ENCODE assay signal across 8 cellular contexts in the genomic region with DNA sequence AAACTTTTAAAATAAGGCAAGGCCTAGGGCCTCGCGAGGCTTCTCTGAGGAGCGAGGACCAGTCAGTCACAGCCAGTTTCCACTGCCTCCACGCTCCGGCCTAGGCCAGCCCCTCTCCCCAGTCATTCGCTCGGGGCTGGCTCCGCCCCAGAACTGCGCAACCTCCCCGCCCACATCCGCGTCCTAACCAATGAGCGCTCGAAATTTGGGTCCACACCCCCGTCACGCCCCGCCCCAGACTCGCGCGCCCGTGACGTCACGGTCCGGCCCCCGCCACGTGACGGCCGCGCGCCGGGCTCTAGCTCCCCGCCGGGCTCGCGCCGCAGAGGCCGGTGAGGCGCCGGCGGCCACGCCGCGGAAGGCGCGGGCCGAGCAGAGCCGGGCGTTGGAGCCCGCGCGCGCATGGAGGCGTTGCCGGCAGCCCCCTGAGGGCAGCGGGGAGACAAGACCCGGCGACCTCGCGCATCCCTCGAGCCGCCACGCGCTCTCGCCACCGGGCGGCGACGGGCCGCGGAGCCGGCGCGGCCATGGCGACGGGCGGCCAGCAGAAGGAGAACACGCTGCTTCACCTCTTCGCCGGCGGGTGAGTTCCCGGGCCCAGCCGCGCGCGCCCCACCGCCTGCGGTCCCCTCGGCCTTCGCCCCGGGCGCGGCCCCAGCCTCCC. TPM values are rescaled to one million over a fixed set of nuclear protein-coding genes. Genes with fewer than 3 reads are reported as not detected.
DNase-seq lines count a peak whose midpoint lies in the region; ATAC-seq and TF ChIP-seq lines count a peak whose summit lies in the region.

A gene with protein sequence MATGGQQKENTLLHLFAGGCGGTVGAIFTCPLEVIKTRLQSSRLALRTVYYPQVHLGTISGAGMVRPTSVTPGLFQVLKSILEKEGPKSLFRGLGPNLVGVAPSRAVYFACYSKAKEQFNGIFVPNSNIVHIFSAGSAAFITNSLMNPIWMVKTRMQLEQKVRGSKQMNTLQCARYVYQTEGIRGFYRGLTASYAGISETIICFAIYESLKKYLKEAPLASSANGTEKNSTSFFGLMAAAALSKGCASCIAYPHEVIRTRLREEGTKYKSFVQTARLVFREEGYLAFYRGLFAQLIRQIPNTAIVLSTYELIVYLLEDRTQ (plus strand): TSS at position 301 of the 664 bp plus-strand sequence. CDS start 227 bp downstream, at position 528.

- no peaks in the 10 kb centered on the region for H3K79me1 ChIP-seq in H9 (ENCODE audit: insufficient read depth, low read depth, low read length, poor library complexity, severe bottlenecking)

- H2BK15ac ChIP-seq in H9 (ENCODE audit: low read depth, low read length), result no peak within 1 kb of the TSS

- no peak within 1 kb of the TSS for H3T11ph ChIP-seq in H9 (ENCODE audit: low read length)

- peak; percentile 32 for TF ChIP-seq EP300 in neural cell (conservative IDR thresholded peaks at IDR 0.05; ENCODE audit: poor library complexity, severe bottlenecking)

- peaks cover 18 to 20% of the 10 kb centered on the region in 2 experiments for H3K4me1 Mint-ChIP-seq in H9
- peaks cover 54% of the 10 kb centered on the region for H3K4me1 Mint-ChIP-seq in stimulated activated naive CD8-positive, alpha-beta T cell treated with anti-CD3 and anti-CD28 coated beads, Interleukin-15, amount 100 ng/mL, for 72 hours

- no peak within 1 kb of the TSS for H3K23ac ChIP-seq in H9 (ENCODE audit: insufficient read length, low read depth, low read length)

- no peak within 1 kb of the TSS for H2BK120ac ChIP-seq in H9 (ENCODE audit: low read depth, low read length, poor library complexity, severe bottlenecking)

- H3K4me1 ChIP-seq in ES-I3 (ENCODE audit: insufficient read depth, low read length) (peaks cover 3% of the 10 kb centered on the region; the same call in 1 of the 2 replicates), H9 (ENCODE audit: insufficient read depth, low read length) (0 out of 2 replicates have a peak, but pooled peaks cover 2% of the 10 kb centered on the region)

- peak; percentile 96 for DNase-seq in H9
- DNase-seq in M059J (ENCODE audit: low read depth), result peak; percentile 93
- DNase-seq in SHP77 (lab: John Stamatoyannopoulos, UW), result peak; percentile 87 to 91
- peak; percentile 99 for DNase-seq in activated effector memory CD4-positive, alpha-beta T cell treated with anti-CD3 and anti-CD28 coated beads, Interleukin-2, amount 50 U/mL, for 16 hours
- DNase-seq in fibroblast of villous mesenchyme (ENCODE audit: low read depth), result peak; percentile 98
- peak; percentile 98 to 99 for DNase-seq in stimulated activated naive CD8-positive, alpha-beta T cell treated with anti-CD3 and anti-CD28 coated beads, Interleukin-15, amount 100 ng/mL, for 72 hours

- no peaks in the 10 kb centered on the region for H3F3A ChIP-seq in neural cell (ENCODE audit: insufficient read depth, low read length, poor library complexity, severe bottlenecking)

- no peak within 1 kb of the TSS for H4K5ac ChIP-seq in H9 (ENCODE audit: insufficient read length, low read depth, low read length)

- no peak within 1 kb of the TSS for H2BK12ac ChIP-seq in H9 (ENCODE audit: insufficient read length, low read depth, low read length)

- no peaks in the 10 kb centered on the region for H4K20me1 ChIP-seq in H9 (ENCODE audit: control insufficient read depth, insufficient read depth, insufficient read length)
- H4K20me1 ChIP-seq in neural cell (ENCODE audit: insufficient read depth), result no peaks in the 10 kb centered on the region

- no peak within 1 kb of the TSS for H2AK5ac ChIP-seq in H9 (ENCODE audit: insufficient read length, low read length)

- H3K9me3 Mint-ChIP-seq in H9, result no peaks in the 10 kb centered on the region
- H3K9me3 Mint-ChIP-seq in stimulated activated naive CD8-positive, alpha-beta T cell treated with anti-CD3 and anti-CD28 coated beads, Interleukin-15, amount 100 ng/mL, for 72 hours, result peaks cover 0 to 4% of the 10 kb centered on the region in 2 donors

- peaks cover 10 to 13% (median 12%) of the 10 kb centered on the region in 3 experiments for H3K36me3 Mint-ChIP-seq in H9 (ENCODE audit: insufficient read depth in 1 of 3, low read depth in 3 of 3)

- H3K9me2 ChIP-seq in neural cell (ENCODE audit: insufficient read depth, low read length), result no peaks in the 10 kb centered on the region

- no peaks in the 10 kb centered on the region for H3K23me2 ChIP-seq in H9 (ENCODE audit: insufficient read length, low read depth, low read length, poor library complexity, severe bottlenecking)

- no peaks in the 10 kb centered on the region for H3K27me3 ChIP-seq in H9 (ENCODE audit: insufficient read depth, low read length)
- no peaks in the 10 kb centered on the region for H3K27me3 ChIP-seq in neural cell (ENCODE audit: insufficient read depth, low read depth, low read length)

- WGBS in H9 (ENCODE audit: extremely low coverage, insufficient read length, low lambda C conversion rate), result no CpG with 5 or more reads among the region's 92 CpGs

- H3K4me3 ChIP-seq in fibroblast of villous mesenchyme (ENCODE audit: low read depth, low read length) (peak within 1 kb of the TSS; percentile 78), neural cell (ENCODE audit: low read length) (peak within 1 kb of the TSS; percentile 97)

- no peak within 1 kb of the TSS for H4K91ac ChIP-seq in H9 (ENCODE audit: insufficient read length, low read depth, low read length)

- H3K4me2 ChIP-seq in H9 (ENCODE audit: insufficient read depth, insufficient read length, low read length) (peak within 1 kb of the TSS; percentile 69), neural cell (ENCODE audit: low read length) (peak within 1 kb of the TSS; percentile 82)

- peak within 1 kb of the TSS; percentile 90 to 97 for H3K4me3 Mint-ChIP-seq in H9
- H3K4me3 Mint-ChIP-seq in stimulated activated naive CD8-positive, alpha-beta T cell treated with anti-CD3 and anti-CD28 coated beads, Interleukin-15, amount 100 ng/mL, for 72 hours, result peak within 1 kb of the TSS; percentile 85 to 95

- no peak within 1 kb of the TSS for H2BK5ac ChIP-seq in H9 (ENCODE audit: insufficient read length, low read length)

- TF ChIP-seq RAD21 in neural cell (conservative IDR thresholded peaks at IDR 0.05), result no peak

- H4K8ac ChIP-seq in H9 (replicated peaks; ENCODE audit: insufficient read length, low read depth, low read length), result no peak within 1 kb of the TSS

- H2AFZ ChIP-seq in H9 (ENCODE audit: low read length) (no peak within 1 kb of the TSS), neural cell (ENCODE audit: low read depth, low read length) (peak within 1 kb of the TSS; percentile 65)

- TF ChIP-seq CTCF in H9 (conservative IDR thresholded peaks at IDR 0.05) (no peak), fibroblast of villous mesenchyme (IDR thresholded peaks at IDR 0.05; ENCODE audit: insufficient read depth, low read depth, low read length) (no peak), neural cell (IDR thresholded peaks at IDR 0.05; ENCODE audit: poor library complexity, severe bottlenecking) (peak; percentile 44)

- peak within 1 kb of the TSS; percentile 4 for H3K14ac ChIP-seq in H9 (ENCODE audit: insufficient read depth, low read length)

- H3K27me3 Mint-ChIP-seq in H9 (ENCODE audit: low read depth), result peaks cover 6% of the 10 kb centered on the region
- H3K27me3 Mint-ChIP-seq in stimulated activated naive CD8-positive, alpha-beta T cell treated with anti-CD3 and anti-CD28 coated beads, Interleukin-15, amount 100 ng/mL, for 72 hours, result no peaks in the 10 kb centered on the region

- peaks cover 23% of the 10 kb centered on the region; the same call in 1 of the 2 replicates for H3K79me2 ChIP-seq in H9 (ENCODE audit: insufficient read depth, low read length)
- H3K79me2 ChIP-seq in neural cell (replicated peaks; ENCODE audit: insufficient read depth, low read length), result peaks cover 29% of the 10 kb centered on the region

- H3K27ac ChIP-seq in H9 (ENCODE audit: insufficient read length, low read depth, low read length), result no peak within 1 kb of the TSS
- peak within 1 kb of the TSS; percentile 67 for H3K27ac ChIP-seq in neural cell (ENCODE audit: low read length)

- no peaks in the 10 kb centered on the region for H3K36me3 ChIP-seq in ES-I3 (ENCODE audit: insufficient read depth, low read length)
- H3K36me3 ChIP-seq in neural cell (ENCODE audit: insufficient read depth, low read length), result no peaks in the 10 kb centered on the region

- no peak within 1 kb of the TSS for H3K56ac ChIP-seq in H9 (ENCODE audit: insufficient read length, low read depth, low read length)

- H3K9ac ChIP-seq in ES-I3 (ENCODE audit: low read depth, low read length), result peak within 1 kb of the TSS; percentile 83
- peak within 1 kb of the TSS; percentile 50 for H3K9ac ChIP-seq in H9 (ENCODE audit: extremely low read depth, insufficient read length, low read length)
- peak within 1 kb of the TSS; percentile 81 for H3K9ac ChIP-seq in neural cell (ENCODE audit: low read length)

- no peak within 1 kb of the TSS for H2BK20ac ChIP-seq in H9 (ENCODE audit: low read depth, low read length, poor library complexity, severe bottlenecking)

- H3K9me3 ChIP-seq in ES-I3 (ENCODE audit: control insufficient read depth, insufficient read depth, low read length), result no peaks in the 10 kb centered on the region
- H3K9me3 ChIP-seq in H9 (ENCODE audit: control insufficient read depth, low read depth, low read length), result no peaks in the 10 kb centered on the region
- H3K9me3 ChIP-seq in neural cell (ENCODE audit: low read length), result no peaks in the 10 kb centered on the region

- H3K4ac ChIP-seq in H9 (ENCODE audit: low read depth, low read length), result no peak within 1 kb of the TSS; the same call in 1 of the 2 replicates

- peak; percentile 98 for ATAC-seq in stimulated activated naive CD8-positive, alpha-beta T cell treated with anti-CD3 and anti-CD28 coated beads, Interleukin-15, amount 100 ng/mL, for 72 hours

- H3K27ac Mint-ChIP-seq in H9, result peak within 1 kb of the TSS; percentile 57 to 86 (median 65); a peak in 6 of 7 replicates
- peak within 1 kb of the TSS; percentile 84 to 89 for H3K27ac Mint-ChIP-seq in stimulated activated naive CD8-positive, alpha-beta T cell treated with anti-CD3 and anti-CD28 coated beads, Interleukin-15, amount 100 ng/mL, for 72 hours

- peak within 1 kb of the TSS; percentile 44 for H3K18ac ChIP-seq in H9 (ENCODE audit: insufficient read length, low read depth, low read length)

TF ChIP-seq in neural cell, 6 proteins besides CTCF, POLR2A, EP300 and RAD21 (continues in another document):
- TF ChIP-seq EZH2 (IDR thresholded peaks at IDR 0.05; ENCODE audit: borderline replicate concordance, insufficient read depth, low read length, poor library complexity, severe bottlenecking) (no peak), TAF1 (IDR thresholded peaks at IDR 0.05; ENCODE audit: low read depth) (peak; percentile 29), MXI1 (conservative IDR thresholded peaks at IDR 0.05; ENCODE audit: poor library complexity, severe bottlenecking) (peak; percentile 92), SMC3 (conservative IDR thresholded peaks at IDR 0.05; ENCODE audit: poor library complexity) (peak; percentile 34), POLR2AphosphoS5 (IDR thresholded peaks at IDR 0.05) (peak; percentile 73)

RNA-seq across cellular contexts. Expression of the gene that starts here (rescaled TPM):
- total RNA-seq in H9 (2021) (8.8 and 9.4 TPM in 2 replicates), fibroblast of villous mesenchyme (5.5 and 6.5 TPM in 2 replicates)
- total RNA-seq in M059J (2014; rRNA removed; shearing (Covaris generic)), result 11.3 and 15.5 TPM in 2 replicates
- 14.8 and 19.1 TPM in 2 replicates for polyA plus RNA-seq in neural cell
- polyA minus RNA-seq in neural cell, result 14.9 and 15.3 TPM in 2 replicates
